Comparison of ENCODE assay signal across 20 cellular contexts in genomic region chrX:2404816-2405215, GRCh38.
DNase-seq lines count a peak whose midpoint lies in the region; ATAC-seq, FAIRE-seq and TF ChIP-seq lines count a peak whose summit lies in the region.
"Had no signal": no experiment of that assay in that cellular context is flagged by ENCODE, and none has a peak within 500 bp of the region (broad histone marks: within the 10 kb centered on the region; RNA-seq: fewer than 3 reads in every experiment).

No MANE protein-coding gene starts in this region.

- H3K4me3 ChIP-seq in liver (ENCODE audit: low read depth in 1 of 3, low read length in 3 of 3) (no peak overlapping the region), HepG2 (replicated peaks in 1 of 3; ENCODE audit: insufficient read depth in 1 of 3, low read depth in 2 of 3, low read length in 3 of 3) (no peak overlapping the region), aorta (ENCODE audit: low read length in 2 of 2) (no peak overlapping the region)
- H3K4me3 ChIP-seq: BLaER1 treated with 17β-estradiol and CSF1 and Interleukin-3, amounts not matched to agents 10 nM and 100 nM had no signal

- no peak for TF ChIP-seq POLR2A in HepG2 (IDR thresholded peaks at IDR 0.05; ENCODE audit: insufficient read depth in 1 of 2, low read depth in 2 of 2, low read length in 2 of 2)

- H3K9ac ChIP-seq in liver (ENCODE audit: low read depth in 1 of 2, low read length in 2 of 2) (no peak overlapping the region), HepG2 (ENCODE audit: insufficient read depth, low read depth, low read length) (no peak overlapping the region)
- H3K9ac ChIP-seq: BLaER1 treated with 17β-estradiol and CSF1 and Interleukin-3, amounts not matched to agents 10 nM and 100 nM had no signal

- DNase-seq in HepG2 (ENCODE audit: low spot score) (no peak), left lobe of liver (ENCODE audit: low spot score) (peak; percentile 62), omental fat pad (ENCODE audit: low spot score) (no peak), aorta (no peak), CD1c-positive myeloid dendritic cell (ENCODE audit: extremely low spot score) (no peak)
- DNase-seq: DND-41; KBM-7; NCI-H1417 treated with DMSO at 0.1 percent for 48 hours; NCI-H1930; NCI-H2171; NCI-H446 treated with DMSO at 0.1 percent for 48 hours; NK-92 treated with Interleukin-12 subunit alpha and Interleukin-12 subunit beta, amount 100 ng/mL, for 24 hours; OCI-M1; RPMI8226 had no signal

- ATAC-seq in HepG2 (no peak), left lobe of liver (peak; percentile 95), omental fat pad (ENCODE audit: low FRiP score) (peak; percentile 54), aorta (ENCODE audit: low FRiP score) (no peak), GM21447 (IDR thresholded peaks at IDR 0.05; ENCODE audit: unreplicated experiment) (no peak)
- ATAC-seq in stimulated activated memory B cell treated with anti-CD40 and anti-IgM and Interleukin-4, amounts not matched to agents 10 μg/mL and 1 μg/mL and 100 μg/mL, for 72 hours: no peak

- peaks cover 67% of the 10 kb centered on the region for H3K36me3 Mint-ChIP-seq in stimulated activated memory B cell treated with anti-CD40 and anti-IgM and Interleukin-4, amounts not matched to agents 10 μg/mL and 1 μg/mL and 100 μg/mL, for 72 hours

- TF ChIP-seq RAD21 in liver (IDR thresholded peaks at IDR 0.05): peak; percentile 23 to 34
- no peak for TF ChIP-seq RAD21 in HepG2 (CRISPR knock-in tag; IDR thresholded peaks at IDR 0.05)

- CTCF ChIA-PET in HepG2 (lab: Yijun Ruan, JAX; ENCODE audit: low intra/inter-chr PET ratio, low total read pairs): no interaction called here

- H2AFZ ChIP-seq in HepG2 (ENCODE audit: low read length): no peak overlapping the region

- WGBS in liver: 83% methylated on average over 7 of the region's 7 CpGs
- WGBS in HepG2 (ENCODE audit: low lambda C conversion rate): 93% methylated on average over 7 of the region's 7 CpGs
- 85 to 92% methylated on average over 7 of the region's 7 CpGs for WGBS in aorta, 2 donors

- intact Hi-C loops in HepG2 (cut with micrococcal nuclease; ENCODE audit: unreplicated experiment): loop anchor here (5.0 kb wide), 3 partner anchors 62 to 187 kb away; no protein-coding TSS in a partner anchor
- intact Hi-C loops in aorta (cut with DNase I): no loop called here

- POLR2A ChIA-PET in HepG2 (lab: Yijun Ruan, JAX): no interaction called here

- no peaks in the 10 kb centered on the region for H3K27me3 Mint-ChIP-seq in stimulated activated memory B cell treated with anti-CD40 and anti-IgM and Interleukin-4, amounts not matched to agents 10 μg/mL and 1 μg/mL and 100 μg/mL, for 72 hours

- H3K27ac Mint-ChIP-seq in stimulated activated memory B cell treated with anti-CD40 and anti-IgM and Interleukin-4, amounts not matched to agents 10 μg/mL and 1 μg/mL and 100 μg/mL, for 72 hours: no peak overlapping the region

- FAIRE-seq in HepG2 (lab: Jason Lieb, UNC): no peak
- FAIRE-seq: G401.6, GM18507 had no signal

- no peak overlapping the region for H3K4me2 ChIP-seq in HepG2 (ENCODE audit: low read depth, low read length)
- H3K4me2 ChIP-seq: BLaER1 treated with 17β-estradiol and CSF1 and Interleukin-3, amounts not matched to agents 10 nM and 100 nM had no signal

- H3K36me3 ChIP-seq in liver (ENCODE audit: control insufficient read depth in 4 of 4, insufficient read depth in 3 of 4, low read depth in 1 of 4, low read length in 3 of 4) (peaks cover 3 to 9% (median 6%) of the 10 kb centered on the region in 4 donors), HepG2 (replicated peaks in 1 of 2; ENCODE audit: control insufficient read depth in 1 of 2, insufficient read depth in 2 of 2, low read length in 2 of 2) (peaks cover 2 to 10% of the 10 kb centered on the region in 2 experiments; a peak in 2 of 5 replicates), aorta (ENCODE audit: control insufficient read depth in 1 of 2, insufficient read depth in 2 of 2, low read length in 1 of 2) (peaks cover 1 to 3% of the 10 kb centered on the region in 2 donors)

- H3K9me3 ChIP-seq in liver (ENCODE audit: control insufficient read depth in 4 of 4, low read length in 3 of 4) (peaks cover 0 to 5% (median 1%) of the 10 kb centered on the region in 4 donors), HepG2 (ENCODE audit: low read length) (peaks cover 9% of the 10 kb centered on the region), aorta (ENCODE audit: control insufficient read depth, low read length) (peaks cover 3% of the 10 kb centered on the region)

- no peak for TF ChIP-seq EP300 in HepG2 (IDR thresholded peaks at IDR 0.05; ENCODE audit: low read depth in 2 of 2, low read length in 2 of 2)
- no peak for TF ChIP-seq EP300 in HepG2 (CRISPR knock-in tag; IDR thresholded peaks at IDR 0.05; ENCODE audit: borderline replicate concordance)

- H3K4me3 Mint-ChIP-seq in stimulated activated memory B cell treated with anti-CD40 and anti-IgM and Interleukin-4, amounts not matched to agents 10 μg/mL and 1 μg/mL and 100 μg/mL, for 72 hours: no peak overlapping the region

- no peaks in the 10 kb centered on the region for H3K79me2 ChIP-seq in HepG2 (ENCODE audit: insufficient read depth, low read length)

- BruUV-seq in HepG2 (replicated peaks; lab: Mats Ljungman, UMichigan): no TSS peak

- no peaks in the 10 kb centered on the region for H3K4me1 Mint-ChIP-seq in stimulated activated memory B cell treated with anti-CD40 and anti-IgM and Interleukin-4, amounts not matched to agents 10 μg/mL and 1 μg/mL and 100 μg/mL, for 72 hours

- TF ChIP-seq CTCF in liver (IDR thresholded peaks at IDR 0.05; ENCODE audit: low read depth, low read length, missing input control): no peak
- no peak for TF ChIP-seq CTCF in HepG2 (CRISPR knock-in tag; IDR thresholded peaks at IDR 0.05)
- TF ChIP-seq CTCF in omental fat pad (IDR thresholded peaks at IDR 0.05): no peak

- H3K27ac ChIP-seq in liver (ENCODE audit: low read depth in 1 of 2, low read length in 2 of 2) (no peak overlapping the region), HepG2 (ENCODE audit: extremely low read length, insufficient read depth, low read length) (no peak overlapping the region), aorta (ENCODE audit: low read depth in 1 of 2, low read length in 2 of 2) (no peak overlapping the region)
- H3K27ac ChIP-seq: BLaER1 treated with 17β-estradiol and CSF1 and Interleukin-3, amounts not matched to agents 10 nM and 100 nM had no signal

- H3K9me3 Mint-ChIP-seq in stimulated activated memory B cell treated with anti-CD40 and anti-IgM and Interleukin-4, amounts not matched to agents 10 μg/mL and 1 μg/mL and 100 μg/mL, for 72 hours: no peaks in the 10 kb centered on the region

- no peaks in the 10 kb centered on the region for H3K27me3 ChIP-seq in liver (ENCODE audit: control insufficient read depth in 4 of 4, insufficient read depth in 4 of 4, low read length in 3 of 4)
- H3K27me3 ChIP-seq in HepG2 (ENCODE audit: control insufficient read depth in 1 of 2, insufficient read depth in 2 of 2, low read length in 2 of 2): no peaks in the 10 kb centered on the region
- no peaks in the 10 kb centered on the region for H3K27me3 ChIP-seq in aorta (ENCODE audit: control insufficient read depth in 1 of 2, insufficient read depth in 2 of 2, low read length in 1 of 2)
- H3K27me3 ChIP-seq: BLaER1 treated with 17β-estradiol and CSF1 and Interleukin-3, amounts not matched to agents 10 nM and 100 nM had no signal

- in situ Hi-C loops in HepG2 (cut with HindIII; ENCODE audit: extremely low pct_ligation_motif_present, low pct_unique_long_range_greater_than_20kb): no loop called here

- H3K4me1 ChIP-seq in liver (ENCODE audit: control insufficient read depth in 4 of 4, insufficient read depth in 4 of 4, low read length in 3 of 4) (no peaks in the 10 kb centered on the region), HepG2 (ENCODE audit: insufficient read depth, low read length) (peaks cover 50% of the 10 kb centered on the region), aorta (ENCODE audit: control insufficient read depth in 1 of 2, insufficient read depth in 2 of 2, low read length in 2 of 2) (no peaks in the 10 kb centered on the region)
- H3K4me1 ChIP-seq: BLaER1 treated with 17β-estradiol and CSF1 and Interleukin-3, amounts not matched to agents 10 nM and 100 nM had no signal

- H4K20me1 ChIP-seq in HepG2 (ENCODE audit: insufficient read depth, low read length): no peaks in the 10 kb centered on the region

TF ChIP-seq in liver, 16 proteins besides CTCF, POLR2A, EP300 and RAD21:
- TF ChIP-seq RXRA (IDR thresholded peaks at IDR 0.05): peak in 1 of 2 donors; percentile 17
- TF ChIP-seq YY1 (IDR thresholded peaks at IDR 0.05): peak; percentile 37
- TF ChIP-seq HNF4A (conservative IDR thresholded peaks at IDR 0.05): peak in 1 of 2 donors; percentile 33
- no peak for TF ChIP-seq SP1 (IDR thresholded peaks at IDR 0.05)
- TF ChIP-seq NR2F2 (IDR thresholded peaks at IDR 0.05): no peak
TF ChIP-seq in liver: peak in this region for 3.

TF ChIP-seq in HepG2, 621 proteins besides CTCF, POLR2A, EP300 and RAD21 (continues in another document):
- TF ChIP-seq RBAK (CRISPR knock-in tag; IDR thresholded peaks at IDR 0.05) (no peak), SKI (IDR thresholded peaks at IDR 0.05; ENCODE audit: partially characterized antibody) (no peak), ZNF784 (CRISPR knock-in tag; IDR thresholded peaks at IDR 0.05; ENCODE audit: borderline replicate concordance) (no peak), ZBTB14 (CRISPR knock-in tag; IDR thresholded peaks at IDR 0.05) (no peak), KLF11 (CRISPR knock-in tag; IDR thresholded peaks at IDR 0.05) (no peak), SOX5 (CRISPR knock-in tag; IDR thresholded peaks at IDR 0.05; ENCODE audit: borderline replicate concordance) (no peak)
- TF ChIP-seq, protein P1, sequence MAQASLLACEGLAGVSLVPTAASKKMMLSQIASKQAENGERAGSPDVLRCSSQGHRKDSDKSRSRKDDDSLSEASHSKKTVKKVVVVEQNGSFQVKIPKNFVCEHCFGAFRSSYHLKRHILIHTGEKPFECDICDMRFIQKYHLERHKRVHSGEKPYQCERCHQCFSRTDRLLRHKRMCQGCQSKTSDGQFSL (CRISPR knock-in tag; IDR thresholded peaks at IDR 0.05): no peak

Comparison
In these comparisons a context has a peak if more than half of its experiments do, and no peak if none do; other contexts are left out.
1. ATAC-seq: peak in left lobe of liver (single experiment) and omental fat pad (single experiment); none in HepG2 (single experiment), aorta (single experiment), stimulated activated memory B cell treated with anti-CD40 and anti-IgM and Interleukin-4, amounts not matched to agents 10 μg/mL and 1 μg/mL and 100 μg/mL, for 72 hours (single experiment) and GM21447 (single experiment).